ENCODE assay signal across 12 cellular contexts in genomic region chr7:26857170-26857533, GRCh38. TPM values are rescaled to one million over a fixed set of nuclear protein-coding genes. Genes with fewer than 3 reads are reported as not detected.
DNase-seq lines count a peak whose midpoint lies in the region; ATAC-seq, FAIRE-seq and TF ChIP-seq lines count a peak whose summit lies in the region.
"Had no signal": no experiment of that assay in that cellular context is flagged by ENCODE, and none has a peak within 500 bp of the region (broad histone marks: within the 10 kb centered on the region; RNA-seq: fewer than 3 reads in every experiment).

No MANE protein-coding gene starts in this region.

- no peaks in the 10 kb centered on the region for H3K9me2 ChIP-seq in HCT116 (ENCODE audit: insufficient read depth)

- H4K20me1 ChIP-seq in HCT116 (ENCODE audit: insufficient read depth) (no peaks in the 10 kb centered on the region), GM12878 (ENCODE audit: control insufficient read depth, insufficient read depth) (no peaks in the 10 kb centered on the region), HepG2 (ENCODE audit: insufficient read depth, low read length) (no peaks in the 10 kb centered on the region)

- H3K4me3 ChIP-seq in HCT116 (replicated peaks in 1 of 2; ENCODE audit: low read depth in 1 of 2, low read length in 2 of 2) (no peak overlapping the region), GM12878 (peak overlapping the region; percentile 61), HepG2 (replicated peaks in 1 of 3; ENCODE audit: insufficient read depth in 1 of 3, low read depth in 2 of 3, low read length in 3 of 3) (peak overlapping the region; percentile 56 to 66 (median 57)), spleen (peak overlapping the region in 5 of 8 donors; percentile 2 to 57 (median 12))

- TF ChIP-seq RAD21 in HCT116 (IDR thresholded peaks at IDR 0.05; ENCODE audit: low read depth) (no peak), GM12878 (IDR thresholded peaks at IDR 0.05; ENCODE audit: insufficient read depth, low read depth, low read length) (no peak), HepG2 (CRISPR knock-in tag; IDR thresholded peaks at IDR 0.05) (no peak)

- H3K27me3 ChIP-seq in HCT116 (ENCODE audit: insufficient read depth, low read length) (no peaks in the 10 kb centered on the region), GM12878 (replicated peaks in 1 of 2; ENCODE audit: control insufficient read depth in 2 of 2, insufficient read depth in 2 of 2, low read length in 1 of 2) (no peaks in the 10 kb centered on the region), HepG2 (ENCODE audit: control insufficient read depth in 1 of 2, insufficient read depth in 2 of 2, low read length in 2 of 2) (no peaks in the 10 kb centered on the region), spleen (replicated peaks in 1 of 7) (no peaks in the 10 kb centered on the region)

- intact Hi-C loops in HCT116 (cut with micrococcal nuclease) (no loop called here), GM12878 (cut with micrococcal nuclease; ENCODE audit: unreplicated experiment) (loop anchor here (2.0 to 5.0 kb wide), 2 partner anchors 240 to 305 kb away; no protein-coding TSS in a partner anchor), HepG2 (cut with micrococcal nuclease; ENCODE audit: unreplicated experiment) (no loop called here), spleen (cut with DNase I; ENCODE audit: low total_unique reads) (loop anchor here (10.0 kb wide), 1 partner anchor 238 kb away; the partner anchor contains the start of gene HOXA1)

- no peak overlapping the region for H2AFZ ChIP-seq in HCT116 (ENCODE audit: low read depth, low read length, poor library complexity, severe bottlenecking)
- H2AFZ ChIP-seq in GM12878 (ENCODE audit: control insufficient read depth, low read depth, low read length): peak overlapping the region; percentile 61
- no peak overlapping the region for H2AFZ ChIP-seq in HepG2 (ENCODE audit: low read length)

- H3K9ac ChIP-seq in HCT116 (ENCODE audit: low read length) (peak overlapping the region; percentile 9; the same call in 1 of the 2 replicates), GM12878 (ENCODE audit: control insufficient read depth, insufficient read depth, low read length) (0 out of 2 replicates have a peak overlapping the region, but pooled peaks have one; percentile 24), HepG2 (ENCODE audit: insufficient read depth, low read depth, low read length) (peak overlapping the region; percentile 44; the same call in 1 of the 2 replicates)

- H3K9me3 ChIP-seq in HCT116 (ENCODE audit: control insufficient read depth in 1 of 2, insufficient read depth in 1 of 2, low read depth in 1 of 2, low read length in 2 of 2): no peaks in the 10 kb centered on the region
- no peaks in the 10 kb centered on the region for H3K9me3 ChIP-seq in GM12878 (replicated peaks; ENCODE audit: control insufficient read depth, insufficient read depth, low read length)
- H3K9me3 ChIP-seq in HepG2 (ENCODE audit: low read length): no peaks in the 10 kb centered on the region
- H3K9me3 ChIP-seq in spleen: no peaks in the 10 kb centered on the region

- TF ChIP-seq POLR2A in HCT116 (IDR thresholded peaks at IDR 0.05; ENCODE audit: borderline replicate concordance, extremely low read depth, insufficient read depth, insufficient read length): no peak
- TF ChIP-seq POLR2A in GM12878 (IDR thresholded peaks at IDR 0.05; ENCODE audit: low read depth, low read length): no peak
- TF ChIP-seq POLR2A in HepG2 (IDR thresholded peaks at IDR 0.05; ENCODE audit: insufficient read depth in 1 of 2, low read depth in 2 of 2, low read length in 2 of 2): no peak
- no peak for TF ChIP-seq POLR2A in spleen (IDR thresholded peaks at IDR 0.05)

- RAD21 ChIA-PET in HCT116 (lab: Charles Lee; ENCODE audit: low non-redundant PET in 1 of 2, low total read pairs in 2 of 2, uncharacterized antibody in 2 of 2, unreplicated experiment in 2 of 2): no interaction called here
- RAD21 ChIA-PET in GM12878 (lab: Charles Lee; ENCODE audit: unreplicated experiment): interaction anchor here (0.6 to 2.2 kb wide), 2 partner anchors 236 to 304 kb away, joined by 3 to 11 read pairs; no protein-coding TSS in a partner anchor

- FAIRE-seq in GM12878 (lab: Jason Lieb, UNC): no peak
- FAIRE-seq in HepG2 (lab: Jason Lieb, UNC): no peak

- H3K27ac ChIP-seq in HCT116 (ENCODE audit: low read depth, low read length) (no peak overlapping the region), GM12878 (ENCODE audit: control insufficient read depth, insufficient read depth) (no peak overlapping the region), HepG2 (ENCODE audit: extremely low read length, insufficient read depth, low read length) (no peak overlapping the region), spleen (peak overlapping the region in 7 of 8 donors; percentile 61 to 81 (median 72))

- POLR2A ChIA-PET in HCT116 (lab: Charles Lee) (interaction anchor here (0.7 kb wide), 1 partner anchor 703 kb away, joined by 3 read pairs; no protein-coding TSS in a partner anchor), GM12878 (lab: Charles Lee) (interaction anchor here (0.6 to 1.3 kb wide), 2 partner anchors 9 to 142 kb away, joined by 3 read pairs; no protein-coding TSS in a partner anchor), HepG2 (lab: Yijun Ruan, JAX) (no interaction called here)

- WGBS in GM12878 (ENCODE audit: insufficient coverage, insufficient replicate concordance, low lambda C conversion rate, missing lambda C conversion rate): 25% methylated on average over 8 of the region's 9 CpGs
- WGBS in HepG2 (ENCODE audit: low lambda C conversion rate): 43% methylated on average over 9 of the region's 9 CpGs
- WGBS in spleen, 5 donors: 21 to 30% (median 27%) methylated on average over 9 of the region's 9 CpGs

- in situ Hi-C loops in GM12878 (cut with MboI) (no loop called here), HepG2 (cut with HindIII; ENCODE audit: extremely low pct_ligation_motif_present, low pct_unique_long_range_greater_than_20kb) (no loop called here), GM13976 (cut with MboI; ENCODE audit: low sequenced_read_pairs, unreplicated experiment) (loop anchor here (10.0 kb wide), 1 partner anchor 298 kb away; the partner anchor contains the start of genes HOXA3 and HOXA7)

- H3K79me2 ChIP-seq in HCT116 (ENCODE audit: insufficient read depth, low read length) (no peaks in the 10 kb centered on the region; the same call in 1 of the 2 replicates), GM12878 (ENCODE audit: control insufficient read depth, insufficient read depth, low read length) (peaks cover 2% of the 10 kb centered on the region; the same call in 1 of the 2 replicates), HepG2 (ENCODE audit: insufficient read depth, low read length) (no peaks in the 10 kb centered on the region)

- BruUV-seq in HCT116 (replicated peaks; lab: Mats Ljungman, UMichigan) (no TSS peak), GM12878 (replicated peaks; lab: Mats Ljungman, UMichigan) (no TSS peak), HepG2 (replicated peaks; lab: Mats Ljungman, UMichigan) (no TSS peak)

- CTCF ChIA-PET in HCT116 (lab: Charles Lee) (interaction anchor here (0.7 kb wide), 1 partner anchor 273 kb away, joined by 4 read pairs; no protein-coding TSS in a partner anchor), GM12878 (lab: Yijun Ruan, JAX) (interaction anchor here (0.8 to 9.0 kb wide), 7 partner anchors 9 to 305 kb away, joined by 3 to 49 read pairs (median 5); partner anchors contain the start of gene HOXA3), HepG2 (lab: Yijun Ruan, JAX; ENCODE audit: low intra/inter-chr PET ratio, low total read pairs) (no interaction called here)

- peaks cover 0 to 34% of the 10 kb centered on the region in 2 experiments; a peak in 3 of 4 replicates for H3K4me1 ChIP-seq in HCT116 (ENCODE audit: control insufficient read depth in 1 of 2, insufficient read depth in 2 of 2, low read length in 2 of 2)
- 0 out of 2 replicates have a peak, but pooled peaks cover 5% of the 10 kb centered on the region for H3K4me1 ChIP-seq in GM12878 (ENCODE audit: control insufficient read depth, insufficient read depth, low read length)
- peaks cover 18% of the 10 kb centered on the region for H3K4me1 ChIP-seq in HepG2 (ENCODE audit: insufficient read depth, low read length)
- H3K4me1 ChIP-seq in spleen: peaks cover 0 to 91% (median 51%) of the 10 kb centered on the region in 6 donors

- H3K36me3 ChIP-seq in HCT116 (ENCODE audit: control insufficient read depth in 1 of 2, insufficient read depth in 2 of 2, low read length in 2 of 2) (no peaks in the 10 kb centered on the region), GM12878 (ENCODE audit: control insufficient read depth in 2 of 2, insufficient read depth in 2 of 2, low read length in 1 of 2) (no peaks in the 10 kb centered on the region; a peak in 1 of 4 replicates), HepG2 (replicated peaks in 1 of 2; ENCODE audit: control insufficient read depth in 1 of 2, insufficient read depth in 2 of 2, low read length in 2 of 2) (no peaks in the 10 kb centered on the region; a peak in 1 of 5 replicates), spleen (peaks cover 0 to 16% (median 3%) of the 10 kb centered on the region in 6 donors)

- TF ChIP-seq EP300 in GM12878 (IDR thresholded peaks at IDR 0.05; ENCODE audit: borderline replicate concordance in 1 of 2, control insufficient read depth in 1 of 2, low read depth in 2 of 2, low read length in 2 of 2): no peak
- TF ChIP-seq EP300 in HepG2 (IDR thresholded peaks at IDR 0.05; ENCODE audit: low read depth in 2 of 2, low read length in 2 of 2): no peak
- TF ChIP-seq EP300 in HepG2 (CRISPR knock-in tag; IDR thresholded peaks at IDR 0.05; ENCODE audit: borderline replicate concordance): no peak

- ATAC-seq in HCT116 (no peak), GM12878 (no peak), HepG2 (no peak)

- no peak for DNase-seq in HCT116 (ENCODE audit: low read depth, low spot score)
- DNase-seq in GM12878 (ENCODE audit: low read depth, low spot score): no peak
- DNase-seq in HepG2 (ENCODE audit: low spot score): no peak
- no peak for DNase-seq in spleen
- DNase-seq in NCI-H2196 (lab: John Stamatoyannopoulos, UW; ENCODE audit: unreplicated experiment): no peak
- no peak for DNase-seq in NCI-H446 (lab: John Stamatoyannopoulos, UW)
- no peak for DNase-seq in SKM-1 (lab: John Stamatoyannopoulos, UW; ENCODE audit: unreplicated experiment)
- no peak for DNase-seq in GM13976 (ENCODE audit: low spot score)
- DNase-seq: HCEC 1CT; NCI-H146; OCI-M1; stimulated activated CD4-positive, alpha-beta T cell treated with anti-CD3 and anti-CD28 coated beads, Interleukin-2, amount 100 ng/mL, for 48 hours had no signal

- SMC1A ChIA-PET in GM12878 (lab: Charles Lee; ENCODE audit: uncharacterized antibody, unreplicated experiment): interaction anchor here (0.6 to 3.5 kb wide), 7 partner anchors 9 to 294 kb away, joined by 3 to 10 read pairs (median 3); no protein-coding TSS in a partner anchor

- TF ChIP-seq CTCF in HCT116 (IDR thresholded peaks at IDR 0.05 in 2 of 3, conservative IDR thresholded peaks at IDR 0.05 in 1 of 3; ENCODE audit: borderline replicate concordance in 1 of 3, insufficient read depth in 1 of 3, low read depth in 2 of 3, low read length in 2 of 3) (no peak), GM12878 (IDR thresholded peaks at IDR 0.05 in 2 of 3, conservative IDR thresholded peaks at IDR 0.05 in 1 of 3; ENCODE audit: control insufficient read depth in 2 of 3, extremely low read depth in 1 of 3, insufficient read depth in 1 of 3, low read depth in 3 of 3, low read length in 3 of 3) (no peak), HepG2 (CRISPR knock-in tag; IDR thresholded peaks at IDR 0.05) (no peak), spleen (IDR thresholded peaks at IDR 0.05 in 8 of 11, conservative IDR thresholded peaks at IDR 0.05 in 3 of 11) (no peak), GM13976 (IDR thresholded peaks at IDR 0.05; ENCODE audit: borderline replicate concordance, control extremely low read depth, extremely low read depth, insufficient read depth, missing control alignments) (no peak)

- H3K4me2 ChIP-seq in HCT116 (ENCODE audit: low read length) (peak overlapping the region; percentile 4; the same call in 1 of the 2 replicates), GM12878 (ENCODE audit: control insufficient read depth, insufficient read depth) (peak overlapping the region; percentile 77), HepG2 (ENCODE audit: low read depth, low read length) (peak overlapping the region; percentile 76)

RNA-seq across cellular contexts. Expression of gene SKAP2, which starts 7.2 kb away (rescaled TPM):
- total RNA-seq in HCT116 (2021; ENCODE audit: unreplicated experiment) (30.7 TPM), GM12878 (2014; rRNA removed) (14.0 and 16.3 TPM in 2 replicates), GM12878 (2014; rRNA removed; fragmentation: Illumina TruSeq; extraction: Trizol) (25.4 and 26.3 TPM in 2 replicates), GM12878 (2021) (24.7 and 25.5 TPM in 2 replicates), HepG2 (2016; rRNA removed; fragmentation: Illumina TruSeq; extraction: Trizol) (12.9 and 18.8 TPM in 2 replicates), spleen (10 to 100 TPM; 58.4 to 87.2 (median 65.6) TPM)
- 8.4 and 10.6 TPM in 2 replicates for polyA plus RNA-seq in HCT116 (2012)
- 27.5 and 32.0 TPM in 2 replicates for total RNA-seq in GM12878 (2013; cell fraction: nucleolus; rRNA removed)
- 9.7 TPM for polyA plus RNA-seq in GM12878 (2011; ENCODE audit: low read depth)
- polyA plus RNA-seq in GM12878 (2011; rRNA removed) (15.8 and 25.0 TPM in 2 replicates), GM12878 (2014; fragmentation: Illumina TruSeq; extraction: Trizol) (27.9 and 29.0 TPM in 2 replicates), GM12878 (2014; fragmentation: Nextera tagmentation; extraction: Ambion mirVana) (10 to 100 TPM; 19.9 to 22.2 TPM), GM12878 (2014; rRNA removed) (10.9 and 12.4 TPM in 2 replicates), GM12878 (2016; fragmentation: Nextera tagmentation; extraction: Ambion mirVana) (10 to 100 TPM; 38.4 to 40.6 TPM), HepG2 (2011; rRNA removed) (2.8 and 3.6 TPM in 2 replicates), spleen (10 to 100 TPM; 14.8 to 29.9 (median 25.2) TPM)
- polyA plus RNA-seq in GM12878 (2011; cell fraction: cytosol; rRNA removed): 7.9 and 8.0 TPM in 2 replicates
- 5.3 and 7.3 TPM in 2 replicates for polyA plus RNA-seq in GM12878 (2011; cell fraction: nucleus; rRNA removed)
- polyA plus RNA-seq in GM12878 (2012): 16.3 and 18.6 TPM in 2 replicates
- 9.8 and 10.0 TPM in 2 replicates for polyA minus RNA-seq in GM12878 (2011; rRNA and poly(A)+ RNA removed)
- polyA minus RNA-seq in GM12878 (2011; cell fraction: cytosol; rRNA and poly(A)+ RNA removed): 13.6 and 19.4 TPM in 2 replicates
- 16.3 and 38.4 TPM in 2 replicates for polyA minus RNA-seq in GM12878 (2011; cell fraction: nucleus; rRNA and poly(A)+ RNA removed)
- total RNA-seq in HepG2 (2016; cell fraction: cytosol; rRNA removed; fragmentation: Illumina TruSeq; extraction: Trizol; ENCODE audit: low read depth): 1.6 and 1.9 TPM in 2 replicates
- 13.4 and 14.9 TPM in 2 replicates for total RNA-seq in HepG2 (2016; cell fraction: insoluble cytoplasmic fraction; rRNA removed; fragmentation: Illumina TruSeq; extraction: Trizol)
- 4.6 TPM in 2 replicates for total RNA-seq in HepG2 (2016; cell fraction: membrane; rRNA removed; fragmentation: Illumina TruSeq; extraction: Trizol)
- total RNA-seq in HepG2 (2016; cell fraction: nucleus; rRNA removed; fragmentation: Illumina TruSeq; extraction: Trizol): 10.1 and 12.6 TPM in 2 replicates
- 1.5 and 2.5 TPM in 2 replicates for polyA plus RNA-seq in HepG2 (2011; cell fraction: cytosol; rRNA removed)
- polyA plus RNA-seq in HepG2 (2011; cell fraction: nucleus; rRNA removed): 1.6 and 2.0 TPM in 2 replicates
- 7.6 and 8.1 TPM in 2 replicates for polyA plus RNA-seq in HepG2 (2012)
- polyA plus RNA-seq in HepG2 (2016; cell fraction: cytosol; fragmentation: Illumina TruSeq; extraction: Trizol; ENCODE audit: low read depth): 0.83 and 0.87 TPM in 2 replicates
- 19.4 and 20.8 TPM in 2 replicates for polyA plus RNA-seq in HepG2 (2016; cell fraction: insoluble cytoplasmic fraction; fragmentation: Illumina TruSeq; extraction: Trizol; ENCODE audit: low read depth)
- 3.0 and 3.3 TPM in 2 replicates for polyA plus RNA-seq in HepG2 (2016; cell fraction: membrane; fragmentation: Illumina TruSeq; extraction: Trizol; ENCODE audit: low read depth)
- 9.2 and 9.9 TPM in 2 replicates for polyA plus RNA-seq in HepG2 (2016; cell fraction: nucleus; fragmentation: Illumina TruSeq; extraction: Trizol; ENCODE audit: insufficient read depth, low read depth)
- polyA minus RNA-seq in HepG2 (2011; rRNA and poly(A)+ RNA removed; ENCODE audit: low replicate concordance): 2.8 and 8.0 TPM in 2 replicates
- polyA minus RNA-seq in HepG2 (2011; cell fraction: cytosol; rRNA and poly(A)+ RNA removed): 6.7 and 11.9 TPM in 2 replicates
- polyA minus RNA-seq in HepG2 (2011; cell fraction: nucleus; rRNA and poly(A)+ RNA removed): 11.8 and 15.4 TPM in 2 replicates

Comparison
In these comparisons a context has a peak if more than half of its experiments do, and no peak if none do; other contexts are left out.
1. H3K27ac ChIP-seq: peak in spleen (7 of 8); none in HCT116 (single experiment), GM12878 (single experiment) and HepG2 (single experiment).
2. H3K4me2 ChIP-seq: peak in every context shown above with its lines; median percentile 77 in GM12878; 76 in HepG2; 4 in HCT116.
3. H3K4me3 ChIP-seq: peak in GM12878 (single experiment), HepG2 (3 of 3) and spleen (5 of 8); none in HCT116 (0 of 2).
4. intact Hi-C loops: an anchor here in GM12878 (2.0 to 5.0 kb wide) and spleen (10.0 kb wide); none called in HCT116 and HepG2.
5. Peak in every context shown above with its lines, with median percentiles within 50 percentile points of each other: H3K9ac ChIP-seq.